ENCODE assay signal across 9 cellular contexts in the genomic region with DNA sequence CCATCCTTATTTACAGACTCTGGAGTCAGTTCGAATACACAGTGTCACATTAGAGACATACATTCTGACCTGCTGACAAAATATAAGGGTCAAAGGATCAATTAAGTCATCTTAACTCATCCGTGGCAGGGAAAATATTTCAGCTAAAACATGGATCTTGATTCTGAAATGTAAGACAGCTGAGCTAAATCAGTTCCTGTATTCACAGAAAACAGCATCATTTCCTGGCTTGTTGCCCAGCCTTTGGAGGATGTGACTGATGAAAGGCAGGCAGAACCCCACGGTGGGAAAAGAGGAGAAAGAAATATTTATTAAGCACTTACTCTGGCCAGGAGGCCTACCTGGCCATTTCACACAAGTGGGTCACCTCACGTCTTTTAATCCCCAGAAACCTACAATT.
DNase-seq lines count a peak whose midpoint lies in the region; ATAC-seq and TF ChIP-seq lines count a peak whose summit lies in the region.
"Had no signal": no experiment of that assay in that cellular context is flagged by ENCODE, and none has a peak within 500 bp of the region (broad histone marks: within the 10 kb centered on the region; RNA-seq: fewer than 3 reads in every experiment).

No MANE protein-coding gene starts in this region.

- no peaks in the 10 kb centered on the region for H3K4me1 ChIP-seq in HEK293 (ENCODE audit: control insufficient read depth, insufficient read depth, low read length)
- H3K4me1 ChIP-seq: right lobe of liver had no signal

- H3K4me3 ChIP-seq in HEK293 (ENCODE audit: low read depth, low read length) (no peak overlapping the region), choroid plexus epithelial cell (ENCODE audit: low read depth, low read length) (no peak overlapping the region), skeletal muscle cell (ENCODE audit: low read depth, low read length) (no peak overlapping the region)
- H3K4me3 ChIP-seq: right lobe of liver, thoracic aorta had no signal

- H3K36me3 Mint-ChIP-seq in activated T-helper 1 cell treated with anti-CD3 and anti-CD28 coated beads, Interleukin-12 subunit alpha, Interleukin-12 subunit beta, Interleukin-2, Interleukin-4 antibody, amounts not matched to agents 30 ng/mL and 10 ng/mL and 1 ng/mL, durations not matched to agents 14 hours and 24 hours and 36 hours (ENCODE audit: low read depth) = no peaks in the 10 kb centered on the region

- no peaks in the 10 kb centered on the region for H3K4me1 Mint-ChIP-seq in activated T-helper 1 cell treated with anti-CD3 and anti-CD28 coated beads, Interleukin-12 subunit alpha, Interleukin-12 subunit beta, Interleukin-2, Interleukin-4 antibody, amounts not matched to agents 30 ng/mL and 10 ng/mL and 1 ng/mL, durations not matched to agents 14 hours and 24 hours and 36 hours (ENCODE audit: low read depth)

- ATAC-seq in HG02763 (IDR thresholded peaks at IDR 0.05; ENCODE audit: unreplicated experiment) = no peak
- ATAC-seq in HG03354 (IDR thresholded peaks at IDR 0.05; ENCODE audit: poor library complexity, severe bottlenecking, unreplicated experiment) = no peak
- ATAC-seq: right lobe of liver had no signal

- H3K9me3 ChIP-seq in HEK293 (ENCODE audit: control insufficient read depth, insufficient read depth, low read depth, low read length) = no peaks in the 10 kb centered on the region
- H3K9me3 ChIP-seq: right lobe of liver, thoracic aorta had no signal

- H3K36me3 ChIP-seq in HEK293 (ENCODE audit: control insufficient read depth in 2 of 2, insufficient read depth in 1 of 2, low read length in 2 of 2) = no peaks in the 10 kb centered on the region
- H3K36me3 ChIP-seq: right lobe of liver, thoracic aorta had no signal

- no peak overlapping the region for H3K27ac Mint-ChIP-seq in activated T-helper 1 cell treated with anti-CD3 and anti-CD28 coated beads, Interleukin-12 subunit alpha, Interleukin-12 subunit beta, Interleukin-2, Interleukin-4 antibody, amounts not matched to agents 30 ng/mL and 10 ng/mL and 1 ng/mL, durations not matched to agents 14 hours and 24 hours and 36 hours

- H3K4me3 Mint-ChIP-seq in activated T-helper 1 cell treated with anti-CD3 and anti-CD28 coated beads, Interleukin-12 subunit alpha, Interleukin-12 subunit beta, Interleukin-2, Interleukin-4 antibody, amounts not matched to agents 30 ng/mL and 10 ng/mL and 1 ng/mL, durations not matched to agents 14 hours and 24 hours and 36 hours = no peak overlapping the region

- CTCF ChIA-PET in HEK293 (lab: Yijun Ruan, JAX) = no interaction called here

- H3K27ac ChIP-seq in HEK293 (ENCODE audit: extremely low read depth, low read depth, low read length) = no peak overlapping the region
- H3K27ac ChIP-seq: right lobe of liver, thoracic aorta had no signal

- H3K27me3 Mint-ChIP-seq in activated T-helper 1 cell treated with anti-CD3 and anti-CD28 coated beads, Interleukin-12 subunit alpha, Interleukin-12 subunit beta, Interleukin-2, Interleukin-4 antibody, amounts not matched to agents 30 ng/mL and 10 ng/mL and 1 ng/mL, durations not matched to agents 14 hours and 24 hours and 36 hours (ENCODE audit: insufficient read depth) = no peaks in the 10 kb centered on the region

- DNase-seq in NCI-H2227 treated with DMSO at 0.1 percent for 48 hours (lab: John Stamatoyannopoulos, UW) (peak; percentile 23), choroid plexus epithelial cell (ENCODE audit: low read depth) (peak; percentile 81), skeletal muscle cell (ENCODE audit: low read depth) (peak; percentile 33)
- DNase-seq in activated T-helper 1 cell treated with anti-CD3 and anti-CD28 coated beads, Interleukin-12 subunit alpha, Interleukin-12 subunit beta, Interleukin-2, Interleukin-4 antibody, amounts not matched to agents 30 ng/mL and 10 ng/mL and 1 ng/mL, durations not matched to agents 14 hours and 24 hours and 36 hours (ENCODE audit: low spot score) = no peak
- DNase-seq: right lobe of liver had no signal

- H3K9me3 Mint-ChIP-seq in activated T-helper 1 cell treated with anti-CD3 and anti-CD28 coated beads, Interleukin-12 subunit alpha, Interleukin-12 subunit beta, Interleukin-2, Interleukin-4 antibody, amounts not matched to agents 30 ng/mL and 10 ng/mL and 1 ng/mL, durations not matched to agents 14 hours and 24 hours and 36 hours = no peaks in the 10 kb centered on the region

- intact Hi-C loops in activated T-helper 1 cell treated with anti-CD3 and anti-CD28 coated beads, Interleukin-12 subunit alpha, Interleukin-12 subunit beta, Interleukin-2, Interleukin-4 antibody, amounts not matched to agents 30 ng/mL and 10 ng/mL and 1 ng/mL, durations not matched to agents 14 hours and 24 hours and 36 hours (cut with micrococcal nuclease) = no loop called here

- TF ChIP-seq CTCF in HEK293 (tag by site-specific recombination; IDR thresholded peaks at IDR 0.05) (no peak), choroid plexus epithelial cell (conservative IDR thresholded peaks at IDR 0.05; ENCODE audit: low read depth, low read length) (no peak)

- POLR2A ChIA-PET in HEK293 (lab: Yijun Ruan, JAX) = no interaction called here

TF ChIP-seq in HEK293, 187 proteins besides CTCF, POLR2A, EP300 and RAD21:
- TF ChIP-seq ZSCAN16 (tag by site-specific recombination; IDR thresholded peaks at IDR 0.05) (no peak), TSHZ1 (tag by site-specific recombination; IDR thresholded peaks at IDR 0.05; ENCODE audit: borderline replicate concordance) (no peak), ZFP37 (tag by site-specific recombination; IDR thresholded peaks at IDR 0.05) (no peak), ZNF155 (tag by site-specific recombination; IDR thresholded peaks at IDR 0.05) (no peak), ZNF112 (tag by site-specific recombination; IDR thresholded peaks at IDR 0.05) (no peak), ZXDB (tag by site-specific recombination; IDR thresholded peaks at IDR 0.05) (no peak), ZNF23 (tag by site-specific recombination; IDR thresholded peaks at IDR 0.05; ENCODE audit: borderline replicate concordance) (no peak)
- TF ChIP-seq, protein P1, sequence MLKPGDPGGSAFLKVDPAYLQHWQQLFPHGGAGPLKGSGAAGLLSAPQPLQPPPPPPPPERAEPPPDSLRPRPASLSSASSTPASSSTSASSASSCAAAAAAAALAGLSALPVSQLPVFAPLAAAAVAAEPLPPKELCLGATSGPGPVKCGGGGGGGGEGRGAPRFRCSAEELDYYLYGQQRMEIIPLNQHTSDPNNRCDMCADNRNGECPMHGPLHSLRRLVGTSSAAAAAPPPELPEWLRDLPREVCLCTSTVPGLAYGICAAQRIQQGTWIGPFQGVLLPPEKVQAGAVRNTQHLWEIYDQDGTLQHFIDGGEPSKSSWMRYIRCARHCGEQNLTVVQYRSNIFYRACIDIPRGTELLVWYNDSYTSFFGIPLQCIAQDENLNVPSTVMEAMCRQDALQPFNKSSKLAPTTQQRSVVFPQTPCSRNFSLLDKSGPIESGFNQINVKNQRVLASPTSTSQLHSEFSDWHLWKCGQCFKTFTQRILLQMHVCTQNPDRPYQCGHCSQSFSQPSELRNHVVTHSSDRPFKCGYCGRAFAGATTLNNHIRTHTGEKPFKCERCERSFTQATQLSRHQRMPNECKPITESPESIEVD (tag by site-specific recombination; IDR thresholded peaks at IDR 0.05) = 0 out of 2 replicates have a peak, but pooled peaks have one; percentile 16
